1 cellular context compared by ENCODE assay signal in the genomic region with DNA sequence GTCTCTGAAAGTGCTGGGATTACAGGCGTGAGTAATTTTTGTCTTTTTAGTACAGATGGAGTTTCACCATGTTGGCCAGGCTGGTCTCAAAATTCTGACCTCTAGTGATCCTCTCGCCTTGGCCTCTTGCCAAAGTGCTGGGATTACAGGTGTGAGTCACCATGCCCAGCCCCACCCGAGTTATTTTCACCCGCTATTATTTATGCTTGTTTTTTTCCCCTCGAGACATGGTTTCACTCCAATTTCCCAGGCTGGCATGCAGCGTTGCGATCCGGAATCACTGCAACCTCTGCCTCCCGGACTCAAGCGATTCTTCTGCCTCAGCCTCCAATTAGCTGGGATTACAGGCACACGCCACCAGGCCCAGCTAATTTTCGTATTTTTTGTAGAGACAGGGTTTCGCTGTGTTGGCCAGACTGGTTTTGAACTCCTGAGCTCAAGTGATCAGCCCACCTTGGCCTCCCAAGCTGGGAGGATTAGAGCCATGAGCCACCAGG.
A peak's percentile ranks its signal among the peaks of the same experiment; 100 is the strongest.
TF ChIP-seq lines count a peak whose summit lies in the region.

No MANE protein-coding gene starts in this region.

TF ChIP-seq in HEK293, 187 proteins besides CTCF, POLR2A, EP300 and RAD21 (continued from another document and continues in another):
- TF ChIP-seq YY2 (tag by site-specific recombination; IDR thresholded peaks at IDR 0.05) (no peak), ZNF777 (tag by site-specific recombination; IDR thresholded peaks at IDR 0.05; ENCODE audit: borderline replicate concordance) (no peak), ZNF214 (tag by site-specific recombination; IDR thresholded peaks at IDR 0.05; ENCODE audit: borderline replicate concordance) (no peak), ZNF37A (tag by site-specific recombination; IDR thresholded peaks at IDR 0.05) (no peak), OSR2 (tag by site-specific recombination; IDR thresholded peaks at IDR 0.05) (no peak), ZNF560 (tag by site-specific recombination; IDR thresholded peaks at IDR 0.05; ENCODE audit: borderline replicate concordance) (no peak), ZNF266 (tag by site-specific recombination; IDR thresholded peaks at IDR 0.05; ENCODE audit: low read depth) (no peak), KLF17 (tag by site-specific recombination; IDR thresholded peaks at IDR 0.05) (no peak; the same call in 1 of the 2 replicates), GFI1B (tag by site-specific recombination; IDR thresholded peaks at IDR 0.05) (no peak), ZNF132 (tag by site-specific recombination; IDR thresholded peaks at IDR 0.05; ENCODE audit: borderline replicate concordance) (no peak), ZNF626 (tag by site-specific recombination; IDR thresholded peaks at IDR 0.05) (no peak), ZNF114 (tag by site-specific recombination; IDR thresholded peaks at IDR 0.05) (no peak), ZNF292 (tag by site-specific recombination; IDR thresholded peaks at IDR 0.05; ENCODE audit: borderline replicate concordance, low read depth) (no peak), ZNF433 (tag by site-specific recombination; IDR thresholded peaks at IDR 0.05; ENCODE audit: low read depth) (no peak), ZBTB17 (tag by site-specific recombination; IDR thresholded peaks at IDR 0.05) (no peak), GLI2 (tag by site-specific recombination; IDR thresholded peaks at IDR 0.05; ENCODE audit: borderline replicate concordance, low read depth) (no peak), ZNF670 (tag by site-specific recombination; IDR thresholded peaks at IDR 0.05; ENCODE audit: low read depth) (no peak), PRDM1 (tag by site-specific recombination; IDR thresholded peaks at IDR 0.05) (peak; percentile 67), ZNF747 (tag by site-specific recombination; IDR thresholded peaks at IDR 0.05) (no peak), ZNF837 (tag by site-specific recombination; IDR thresholded peaks at IDR 0.05) (no peak), ZFP69B (tag by site-specific recombination; IDR thresholded peaks at IDR 0.05) (no peak; the same call in 1 of the 2 replicates), ZEB2 (tag by site-specific recombination; IDR thresholded peaks at IDR 0.05) (peak; percentile 44; the same call in 1 of the 2 replicates), ZBTB44 (tag by site-specific recombination; IDR thresholded peaks at IDR 0.05) (peak; percentile 78; the same call in 1 of the 2 replicates), ZBTB20 (tag by site-specific recombination; IDR thresholded peaks at IDR 0.05) (no peak), KLF1 (tag by site-specific recombination; IDR thresholded peaks at IDR 0.05) (no peak), ZNF561 (tag by site-specific recombination; IDR thresholded peaks at IDR 0.05; ENCODE audit: borderline replicate concordance) (no peak), ZNF2 (tag by site-specific recombination; IDR thresholded peaks at IDR 0.05) (peak; percentile 27; the same call in 1 of the 2 replicates), OVOL3 (tag by site-specific recombination; IDR thresholded peaks at IDR 0.05) (no peak), ZNF768 (tag by site-specific recombination; IDR thresholded peaks at IDR 0.05) (no peak), ZNF391 (tag by site-specific recombination; IDR thresholded peaks at IDR 0.05; ENCODE audit: borderline replicate concordance, low read depth) (no peak), ZNF335 (tag by site-specific recombination; conservative IDR thresholded peaks at IDR 0.05) (no peak), ZNF660 (tag by site-specific recombination; IDR thresholded peaks at IDR 0.05) (no peak; the same call in 1 of the 2 replicates), MEIS1 (CRISPR knock-in tag; IDR thresholded peaks at IDR 0.05; ENCODE audit: borderline replicate concordance) (no peak), ZNF302 (tag by site-specific recombination; IDR thresholded peaks at IDR 0.05; ENCODE audit: low read depth) (no peak), SP7 (tag by site-specific recombination; IDR thresholded peaks at IDR 0.05) (0 out of 2 replicates have a peak, but pooled peaks have one; percentile 25), ZNF600 (tag by site-specific recombination; IDR thresholded peaks at IDR 0.05) (peak; percentile 97), SALL2 (tag by site-specific recombination; IDR thresholded peaks at IDR 0.05; ENCODE audit: borderline replicate concordance) (no peak), ZNF704 (tag by site-specific recombination; IDR thresholded peaks at IDR 0.05) (no peak), ZNF530 (tag by site-specific recombination; IDR thresholded peaks at IDR 0.05; ENCODE audit: low read depth) (no peak), WT1 (tag by site-specific recombination; IDR thresholded peaks at IDR 0.05) (peak; percentile 11; the same call in 1 of the 2 replicates), HOXA7 (CRISPR knock-in tag; IDR thresholded peaks at IDR 0.05; ENCODE audit: borderline replicate concordance) (no peak), ZIC2 (tag by site-specific recombination; IDR thresholded peaks at IDR 0.05) (no peak), ZNF354C (tag by site-specific recombination; IDR thresholded peaks at IDR 0.05; ENCODE audit: borderline replicate concordance, low read depth) (no peak), GLIS1 (tag by site-specific recombination; IDR thresholded peaks at IDR 0.05) (peak; percentile 86), ZNF202 (tag by site-specific recombination; IDR thresholded peaks at IDR 0.05; ENCODE audit: borderline replicate concordance) (no peak), ZNF221 (tag by site-specific recombination; IDR thresholded peaks at IDR 0.05; ENCODE audit: borderline replicate concordance) (no peak), ZNF248 (tag by site-specific recombination; IDR thresholded peaks at IDR 0.05) (no peak), ZNF366 (tag by site-specific recombination; conservative IDR thresholded peaks at IDR 0.05) (0 out of 2 replicates have a peak, but pooled peaks have one; percentile 37)
- TF ChIP-seq, protein P1, sequence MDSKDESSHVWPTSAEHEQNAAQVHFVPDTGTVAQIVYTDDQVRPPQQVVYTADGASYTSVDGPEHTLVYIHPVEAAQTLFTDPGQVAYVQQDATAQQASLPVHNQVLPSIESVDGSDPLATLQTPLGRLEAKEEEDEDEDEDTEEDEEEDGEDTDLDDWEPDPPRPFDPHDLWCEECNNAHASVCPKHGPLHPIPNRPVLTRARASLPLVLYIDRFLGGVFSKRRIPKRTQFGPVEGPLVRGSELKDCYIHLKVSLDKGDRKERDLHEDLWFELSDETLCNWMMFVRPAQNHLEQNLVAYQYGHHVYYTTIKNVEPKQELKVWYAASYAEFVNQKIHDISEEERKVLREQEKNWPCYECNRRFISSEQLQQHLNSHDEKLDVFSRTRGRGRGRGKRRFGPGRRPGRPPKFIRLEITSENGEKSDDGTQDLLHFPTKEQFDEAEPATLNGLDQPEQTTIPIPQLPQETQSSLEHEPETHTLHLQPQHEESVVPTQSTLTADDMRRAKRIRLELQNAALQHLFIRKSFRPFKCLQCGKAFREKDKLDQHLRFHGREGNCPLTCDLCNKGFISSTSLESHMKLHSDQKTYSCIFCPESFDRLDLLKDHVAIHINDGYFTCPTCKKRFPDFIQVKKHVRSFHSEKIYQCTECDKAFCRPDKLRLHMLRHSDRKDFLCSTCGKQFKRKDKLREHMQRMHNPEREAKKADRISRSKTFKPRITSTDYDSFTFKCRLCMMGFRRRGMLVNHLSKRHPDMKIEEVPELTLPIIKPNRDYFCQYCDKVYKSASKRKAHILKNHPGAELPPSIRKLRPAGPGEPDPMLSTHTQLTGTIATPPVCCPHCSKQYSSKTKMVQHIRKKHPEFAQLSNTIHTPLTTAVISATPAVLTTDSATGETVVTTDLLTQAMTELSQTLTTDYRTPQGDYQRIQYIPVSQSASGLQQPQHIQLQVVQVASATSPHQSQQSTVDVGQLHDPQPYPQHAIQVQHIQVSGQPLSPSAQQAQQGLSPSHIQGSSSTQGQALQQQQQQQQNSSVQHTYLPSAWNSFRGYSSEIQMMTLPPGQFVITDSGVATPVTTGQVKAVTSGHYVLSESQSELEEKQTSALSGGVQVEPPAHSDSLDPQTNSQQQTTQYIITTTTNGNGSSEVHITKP (tag by site-specific recombination; IDR thresholded peaks at IDR 0.05), result no peak
- TF ChIP-seq, protein P2, sequence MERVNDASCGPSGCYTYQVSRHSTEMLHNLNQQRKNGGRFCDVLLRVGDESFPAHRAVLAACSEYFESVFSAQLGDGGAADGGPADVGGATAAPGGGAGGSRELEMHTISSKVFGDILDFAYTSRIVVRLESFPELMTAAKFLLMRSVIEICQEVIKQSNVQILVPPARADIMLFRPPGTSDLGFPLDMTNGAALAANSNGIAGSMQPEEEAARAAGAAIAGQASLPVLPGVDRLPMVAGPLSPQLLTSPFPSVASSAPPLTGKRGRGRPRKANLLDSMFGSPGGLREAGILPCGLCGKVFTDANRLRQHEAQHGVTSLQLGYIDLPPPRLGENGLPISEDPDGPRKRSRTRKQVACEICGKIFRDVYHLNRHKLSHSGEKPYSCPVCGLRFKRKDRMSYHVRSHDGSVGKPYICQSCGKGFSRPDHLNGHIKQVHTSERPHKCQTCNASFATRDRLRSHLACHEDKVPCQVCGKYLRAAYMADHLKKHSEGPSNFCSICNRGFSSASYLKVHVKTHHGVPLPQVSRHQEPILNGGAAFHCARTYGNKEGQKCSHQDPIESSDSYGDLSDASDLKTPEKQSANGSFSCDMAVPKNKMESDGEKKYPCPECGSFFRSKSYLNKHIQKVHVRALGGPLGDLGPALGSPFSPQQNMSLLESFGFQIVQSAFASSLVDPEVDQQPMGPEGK (tag by site-specific recombination; IDR thresholded peaks at IDR 0.05), result no peak; the same call in 1 of the 2 replicates
- TF ChIP-seq, protein P3, sequence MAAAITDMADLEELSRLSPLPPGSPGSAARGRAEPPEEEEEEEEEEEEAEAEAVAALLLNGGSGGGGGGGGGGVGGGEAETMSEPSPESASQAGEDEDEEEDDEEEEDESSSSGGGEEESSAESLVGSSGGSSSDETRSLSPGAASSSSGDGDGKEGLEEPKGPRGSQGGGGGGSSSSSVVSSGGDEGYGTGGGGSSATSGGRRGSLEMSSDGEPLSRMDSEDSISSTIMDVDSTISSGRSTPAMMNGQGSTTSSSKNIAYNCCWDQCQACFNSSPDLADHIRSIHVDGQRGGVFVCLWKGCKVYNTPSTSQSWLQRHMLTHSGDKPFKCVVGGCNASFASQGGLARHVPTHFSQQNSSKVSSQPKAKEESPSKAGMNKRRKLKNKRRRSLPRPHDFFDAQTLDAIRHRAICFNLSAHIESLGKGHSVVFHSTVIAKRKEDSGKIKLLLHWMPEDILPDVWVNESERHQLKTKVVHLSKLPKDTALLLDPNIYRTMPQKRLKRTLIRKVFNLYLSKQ (tag by site-specific recombination; IDR thresholded peaks at IDR 0.05; ENCODE audit: borderline replicate concordance), result no peak
- TF ChIP-seq, protein P4, sequence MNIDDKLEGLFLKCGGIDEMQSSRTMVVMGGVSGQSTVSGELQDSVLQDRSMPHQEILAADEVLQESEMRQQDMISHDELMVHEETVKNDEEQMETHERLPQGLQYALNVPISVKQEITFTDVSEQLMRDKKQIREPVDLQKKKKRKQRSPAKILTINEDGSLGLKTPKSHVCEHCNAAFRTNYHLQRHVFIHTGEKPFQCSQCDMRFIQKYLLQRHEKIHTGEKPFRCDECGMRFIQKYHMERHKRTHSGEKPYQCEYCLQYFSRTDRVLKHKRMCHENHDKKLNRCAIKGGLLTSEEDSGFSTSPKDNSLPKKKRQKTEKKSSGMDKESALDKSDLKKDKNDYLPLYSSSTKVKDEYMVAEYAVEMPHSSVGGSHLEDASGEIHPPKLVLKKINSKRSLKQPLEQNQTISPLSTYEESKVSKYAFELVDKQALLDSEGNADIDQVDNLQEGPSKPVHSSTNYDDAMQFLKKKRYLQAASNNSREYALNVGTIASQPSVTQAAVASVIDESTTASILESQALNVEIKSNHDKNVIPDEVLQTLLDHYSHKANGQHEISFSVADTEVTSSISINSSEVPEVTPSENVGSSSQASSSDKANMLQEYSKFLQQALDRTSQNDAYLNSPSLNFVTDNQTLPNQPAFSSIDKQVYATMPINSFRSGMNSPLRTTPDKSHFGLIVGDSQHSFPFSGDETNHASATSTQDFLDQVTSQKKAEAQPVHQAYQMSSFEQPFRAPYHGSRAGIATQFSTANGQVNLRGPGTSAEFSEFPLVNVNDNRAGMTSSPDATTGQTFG (tag by site-specific recombination; IDR thresholded peaks at IDR 0.05; ENCODE audit: borderline replicate concordance), result no peak
- TF ChIP-seq, protein P5, sequence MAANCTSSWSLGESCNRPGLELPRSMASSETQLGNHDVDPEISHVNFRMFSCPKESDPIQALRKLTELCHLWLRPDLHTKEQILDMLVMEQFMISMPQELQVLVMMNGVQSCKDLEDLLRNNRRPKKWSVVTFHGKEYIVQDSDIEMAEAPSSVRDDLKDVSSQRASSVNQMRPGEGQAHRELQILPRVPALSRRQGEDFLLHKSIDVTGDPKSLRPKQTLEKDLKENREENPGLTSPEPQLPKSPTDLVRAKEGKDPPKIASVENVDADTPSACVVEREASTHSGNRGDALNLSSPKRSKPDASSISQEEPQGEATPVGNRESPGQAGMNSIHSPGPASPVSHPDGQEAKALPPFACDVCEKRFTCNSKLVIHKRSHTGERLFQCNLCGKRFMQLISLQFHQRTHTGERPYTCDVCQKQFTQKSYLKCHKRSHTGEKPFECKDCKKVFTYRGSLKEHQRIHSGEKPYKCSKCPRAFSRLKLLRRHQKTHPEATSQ (tag by site-specific recombination; IDR thresholded peaks at IDR 0.05), result no peak
